In genomic region chr19:12952488-12953455, GRCh38 we compare ENCODE assay signal across 9 cellular contexts. TPM values are rescaled to one million over a fixed set of nuclear protein-coding genes. Genes with fewer than 3 reads are reported as not detected.
DNase-seq lines count a peak whose midpoint lies in the region; ATAC-seq and TF ChIP-seq lines count a peak whose summit lies in the region.
"Had no signal": no experiment of that assay in that cellular context is flagged by ENCODE, and none has a peak within 500 bp of the region (broad histone marks: within the 10 kb centered on the region; RNA-seq: fewer than 3 reads in every experiment).

No MANE protein-coding gene starts in this region.

- ATAC-seq in Right ventricle myocardium inferior: no peak
- peak; percentile 14 for ATAC-seq in left ventricle myocardium superior
- ATAC-seq in GM18511 (IDR thresholded peaks at IDR 0.05; ENCODE audit: unreplicated experiment): no peak
- no peak for ATAC-seq in GM18868 (IDR thresholded peaks at IDR 0.05; ENCODE audit: unreplicated experiment)

- peaks cover 35% of the 10 kb centered on the region for H3K4me1 Mint-ChIP-seq in activated naive CD8-positive, alpha-beta T cell treated with anti-CD3 and anti-CD28 coated beads for 36 hours
- H3K4me1 Mint-ChIP-seq in type B pancreatic cell (ENCODE audit: unreplicated experiment): peaks cover 19% of the 10 kb centered on the region

- H3K9me3 ChIP-seq in uterus: no peaks in the 10 kb centered on the region

- H3K27ac ChIP-seq in uterus: peak overlapping the region in 1 of 2 donors; percentile 21

- no peaks in the 10 kb centered on the region for H3K27me3 Mint-ChIP-seq in activated naive CD8-positive, alpha-beta T cell treated with anti-CD3 and anti-CD28 coated beads for 36 hours
- no peaks in the 10 kb centered on the region for H3K27me3 Mint-ChIP-seq in type B pancreatic cell

- H3K4me3 Mint-ChIP-seq in activated naive CD8-positive, alpha-beta T cell treated with anti-CD3 and anti-CD28 coated beads for 36 hours: no peak overlapping the region
- no peak overlapping the region for H3K4me3 Mint-ChIP-seq in type B pancreatic cell

- TF ChIP-seq CTCF in type B pancreatic cell (conservative IDR thresholded peaks at IDR 0.05) (no peak), uterus (IDR thresholded peaks at IDR 0.05) (no peak)

- no peaks in the 10 kb centered on the region for H3K36me3 ChIP-seq in uterus

- peaks cover 53% of the 10 kb centered on the region for H3K36me3 Mint-ChIP-seq in activated naive CD8-positive, alpha-beta T cell treated with anti-CD3 and anti-CD28 coated beads for 36 hours
- H3K36me3 Mint-ChIP-seq in type B pancreatic cell: peaks cover 14% of the 10 kb centered on the region

- intact Hi-C loops in Right ventricle myocardium inferior (cut with DNase I): no loop called here
- intact Hi-C loops in cardiac septum (cut with DNase I): no loop called here
- intact Hi-C loops in left ventricle myocardium superior (cut with micrococcal nuclease): no loop called here
- intact Hi-C loops in uterus (cut with DNase I; ENCODE audit: low total_unique reads): no loop called here

- no peak overlapping the region for H3K4me3 ChIP-seq in uterus

- TF ChIP-seq POLR2A in uterus (IDR thresholded peaks at IDR 0.05): no peak

- peak overlapping the region; percentile 74 for H3K27ac Mint-ChIP-seq in activated naive CD8-positive, alpha-beta T cell treated with anti-CD3 and anti-CD28 coated beads for 36 hours
- peak overlapping the region; percentile 39 for H3K27ac Mint-ChIP-seq in type B pancreatic cell

- DNase-seq in Right ventricle myocardium inferior (ENCODE audit: missing footprints) (peak; percentile 32), cardiac septum (ENCODE audit: low spot score) (no peak), left ventricle myocardium superior (peak; percentile 51), type B pancreatic cell (ENCODE audit: extremely low spot score, unreplicated experiment) (no peak), uterus (no peak)
- no peak for DNase-seq in activated naive CD8-positive, alpha-beta T cell treated with anti-CD3 and anti-CD28 coated beads for 36 hours

- H3K4me1 ChIP-seq in uterus: no peaks in the 10 kb centered on the region

- H3K9me3 Mint-ChIP-seq in activated naive CD8-positive, alpha-beta T cell treated with anti-CD3 and anti-CD28 coated beads for 36 hours: no peaks in the 10 kb centered on the region
- H3K9me3 Mint-ChIP-seq in type B pancreatic cell: no peaks in the 10 kb centered on the region

- no peaks in the 10 kb centered on the region for H3K27me3 ChIP-seq in uterus

RNA-seq across cellular contexts. Expression of gene GADD45GIP1, which starts 4.3 kb away (rescaled TPM):
- total RNA-seq in Right ventricle myocardium inferior (33.7 TPM), cardiac septum (23.5 TPM), left ventricle myocardium superior (28.7 TPM), type B pancreatic cell (ENCODE audit: low replicate concordance) (23.1 and 24.8 TPM in 2 replicates), uterus (10 to 100 TPM in 2 of 4 donors, 1 to 10 TPM in 2; 3.3 to 76.8 (median 12.8) TPM)
- 10 to 100 TPM; 37.1 to 37.8 TPM for total RNA-seq in activated naive CD8-positive, alpha-beta T cell treated with anti-CD3 and anti-CD28 coated beads for 36 hours

RNA-seq across cellular contexts. Expression of gene RAD23A, which starts 7.1 kb away (rescaled TPM):
- total RNA-seq in Right ventricle myocardium inferior: 171 TPM
- total RNA-seq in cardiac septum: 143 TPM
- total RNA-seq in activated naive CD8-positive, alpha-beta T cell treated with anti-CD3 and anti-CD28 coated beads for 36 hours: 100 to 1,000 TPM; 176 to 181 TPM
- 188 TPM for total RNA-seq in left ventricle myocardium superior
- 77.1 and 82.3 TPM in 2 replicates for total RNA-seq in type B pancreatic cell (ENCODE audit: low replicate concordance)
- 100 to 1,000 TPM in 1 of 4 donors, 10 to 100 TPM in 3; 13.3 to 105 (median 64.4) TPM for total RNA-seq in uterus

RNA-seq across cellular contexts. Expression of gene CALR, which starts 14.4 kb away (rescaled TPM):
- 496 TPM for total RNA-seq in Right ventricle myocardium inferior
- total RNA-seq in cardiac septum: 412 TPM
- 100 to 1,000 TPM; 673 to 688 TPM for total RNA-seq in activated naive CD8-positive, alpha-beta T cell treated with anti-CD3 and anti-CD28 coated beads for 36 hours
- total RNA-seq in left ventricle myocardium superior: 422 TPM
- total RNA-seq in type B pancreatic cell (ENCODE audit: low replicate concordance): 1,188 and 1,294 TPM in 2 replicates
- total RNA-seq in uterus: 100 to 1,000 TPM; 166 to 616 (median 392) TPM

RNA-seq across cellular contexts. Expression of gene DAND5, which starts 16.6 kb away (rescaled TPM):
- total RNA-seq in Right ventricle myocardium inferior: 9.9 TPM
- 11.4 TPM for total RNA-seq in cardiac septum
- total RNA-seq in activated naive CD8-positive, alpha-beta T cell treated with anti-CD3 and anti-CD28 coated beads for 36 hours: not detected
- 11.2 TPM for total RNA-seq in left ventricle myocardium superior
- not detected in 2 replicates for total RNA-seq in type B pancreatic cell (ENCODE audit: low replicate concordance)
- total RNA-seq in uterus: under 1 TPM in 1 of 4 donors, not detected in 3; 0.14 TPM
- total RNA-seq: mononuclear cell had no signal

RNA-seq across cellular contexts. Expression of gene FARSA, which starts 19.3 kb away (rescaled TPM):
- 37.6 TPM for total RNA-seq in Right ventricle myocardium inferior
- 36.3 TPM for total RNA-seq in cardiac septum
- 100 to 1,000 TPM; 166 to 167 TPM for total RNA-seq in activated naive CD8-positive, alpha-beta T cell treated with anti-CD3 and anti-CD28 coated beads for 36 hours
- 38.5 TPM for total RNA-seq in left ventricle myocardium superior
- 67.5 and 68.5 TPM in 2 replicates for total RNA-seq in type B pancreatic cell (ENCODE audit: low replicate concordance)
- 10 to 100 TPM in 2 of 4 donors, 1 to 10 TPM in 2; 4.6 to 47.8 (median 20.5) TPM for total RNA-seq in uterus

Comparison
In these comparisons a context has a peak if more than half of its experiments do, and no peak if none do; other contexts are left out.
1. DNase-seq: peak in Right ventricle myocardium inferior (single experiment) and left ventricle myocardium superior (single experiment); none in cardiac septum (single experiment), activated naive CD8-positive, alpha-beta T cell treated with anti-CD3 and anti-CD28 coated beads for 36 hours (single experiment), type B pancreatic cell (single experiment) and uterus (0 of 2).